In genomic region chr5:100706796-100707195, GRCh38 we compare ENCODE assay signal across 8 cellular contexts.
A peak's percentile ranks its signal among the peaks of the same experiment; 100 is the strongest.
DNase-seq lines count a peak whose midpoint lies in the region; ATAC-seq, FAIRE-seq and TF ChIP-seq lines count a peak whose summit lies in the region.

No MANE protein-coding gene starts in this region.

- no peaks in the 10 kb centered on the region for H3K79me1 ChIP-seq in H1 (ENCODE audit: low read depth, low read length)

- no peak for TF ChIP-seq EP300 in H1 (IDR thresholded peaks at IDR 0.05; ENCODE audit: borderline replicate concordance in 1 of 2, low read depth in 2 of 2, low read length in 2 of 2)

- CTCF ChIA-PET in H1 (lab: Charles Lee; ENCODE audit: partially characterized antibody) = interaction anchor here (1.2 to 1.3 kb wide), 2 partner anchors 9 kb away, joined by 3 read pairs; no protein-coding TSS in a partner anchor

- H3K9me3 ChIP-seq in MM.1S (replicated peaks; ENCODE audit: insufficient read depth, low read length) = no peaks in the 10 kb centered on the region
- no peaks in the 10 kb centered on the region for H3K9me3 ChIP-seq in H1 (ENCODE audit: insufficient read depth in 2 of 2, low read depth in 1 of 2, low read length in 1 of 2)

- no peak overlapping the region for H2BK5ac ChIP-seq in H1 (ENCODE audit: low read depth, low read length)

- TF ChIP-seq POLR2A in H1 (IDR thresholded peaks at IDR 0.05; ENCODE audit: control extremely low read depth in 1 of 2, low read depth in 2 of 2, low read length in 2 of 2) = no peak

- H3K23ac ChIP-seq in H1 (ENCODE audit: insufficient read length) = no peak overlapping the region

- no peak overlapping the region for H2BK15ac ChIP-seq in H1 (ENCODE audit: low read length)

- no peak overlapping the region for H3K27ac ChIP-seq in MM.1S (ENCODE audit: low read length)
- no peak overlapping the region for H3K27ac ChIP-seq in H1 (ENCODE audit: low read depth, low read length)

- H4K91ac ChIP-seq in H1 (replicated peaks; ENCODE audit: insufficient read length, low read length) = no peak overlapping the region

- no peak overlapping the region for H3K56ac ChIP-seq in H1 (replicated peaks; ENCODE audit: insufficient read length, low read depth, low read length)

- H2BK20ac ChIP-seq in H1 (ENCODE audit: low read length) = no peak overlapping the region

- TF ChIP-seq CTCF in MM.1S (IDR thresholded peaks at IDR 0.05; ENCODE audit: low read length) (peak; percentile 31), H1 (IDR thresholded peaks at IDR 0.05; ENCODE audit: control extremely low read depth in 1 of 3, insufficient read depth in 1 of 3, low read depth in 1 of 3, low read length in 3 of 3) (peak in 1 of 3 experiments; percentile 32; a peak in 1 of 4 replicates)

- H3K9ac ChIP-seq in MM.1S (ENCODE audit: low read length) = no peak overlapping the region
- H3K9ac ChIP-seq in H1 (replicated peaks in 1 of 4; ENCODE audit: extremely low read depth in 1 of 4, low read depth in 3 of 4, low read length in 3 of 4) = no peak overlapping the region

- H3K4me3 ChIP-seq in MM.1S (ENCODE audit: low read length) = no peak overlapping the region
- H3K4me3 ChIP-seq in H1 (ENCODE audit: extremely low read depth in 1 of 4, insufficient read depth in 2 of 4, low read depth in 3 of 4, low read length in 4 of 4) = no peak overlapping the region

- H3K27me3 ChIP-seq in MM.1S (replicated peaks; ENCODE audit: insufficient read depth, low read length) (no peaks in the 10 kb centered on the region), H1 (replicated peaks in 1 of 4; ENCODE audit: control insufficient read depth in 3 of 4, extremely low read depth in 1 of 4, insufficient read depth in 3 of 4, low read length in 3 of 4) (no peaks in the 10 kb centered on the region)

- no peaks in the 10 kb centered on the region for H3K9me2 ChIP-seq in MM.1S (replicated peaks; ENCODE audit: insufficient read depth, low read length)

- H3F3A ChIP-seq in MM.1S (ENCODE audit: insufficient read depth, low read length) = no peaks in the 10 kb centered on the region

- 88% methylated on average over 1 of the region's 1 CpG; no CpG with 5 or more reads in 1 of the 2 experiments for WGBS in H1 (ENCODE audit: extremely low coverage in 1 of 2, insufficient coverage in 1 of 2, insufficient read length in 1 of 2, insufficient replicate concordance in 2 of 2, low coverage in 1 of 2, low lambda C conversion rate in 2 of 2, missing lambda C conversion rate in 1 of 2), 2 experiments

- ATAC-seq in GM21717 (IDR thresholded peaks at IDR 0.05; ENCODE audit: unreplicated experiment) (no peak), HG03108 (IDR thresholded peaks at IDR 0.05; ENCODE audit: unreplicated experiment) (no peak)

- H3K14ac ChIP-seq in H1 (ENCODE audit: insufficient read length) = no peak overlapping the region

- no peak overlapping the region for H2BK120ac ChIP-seq in H1 (replicated peaks; ENCODE audit: low read depth, low read length)

- no peak overlapping the region for H3K4ac ChIP-seq in H1 (replicated peaks; ENCODE audit: insufficient read length, low read depth, low read length)

- H4K20me1 ChIP-seq in MM.1S (ENCODE audit: insufficient read depth, low read length) (no peaks in the 10 kb centered on the region), H1 (replicated peaks in 1 of 2; ENCODE audit: control insufficient read depth in 1 of 2, insufficient read depth in 2 of 2, low read length in 2 of 2) (no peaks in the 10 kb centered on the region)

- DNase-seq in GM19239 (ENCODE audit: insufficient read length, low spot score) = no peak
- DNase-seq in MM.1S = peak; percentile 12
- no peak for DNase-seq in H1 (ENCODE audit: low read depth in 1 of 2, low spot score in 2 of 2)
- DNase-seq in renal cortical epithelial cell (ENCODE audit: low read depth) = peak; percentile 87
- no peak for DNase-seq in NCI-H510A (lab: John Stamatoyannopoulos, UW)
- DNase-seq in activated naive CD4-positive, alpha-beta T cell treated with anti-CD3 and anti-CD28 coated beads, Interleukin-2, amount 50 U/mL, for 16 hours = no peak

- no peak overlapping the region for H2AK5ac ChIP-seq in H1 (ENCODE audit: low read depth, low read length)

- no peaks in the 10 kb centered on the region for H3K79me2 ChIP-seq in MM.1S (ENCODE audit: low read length)
- H3K79me2 ChIP-seq in H1 (ENCODE audit: control insufficient read depth in 1 of 2, insufficient read depth in 2 of 2, low read length in 2 of 2) = no peaks in the 10 kb centered on the region

- H3K18ac ChIP-seq in H1 (ENCODE audit: extremely low read depth, low read length) = no peak overlapping the region

- FAIRE-seq in GM19239 (lab: Jason Lieb, UNC) (peak; percentile 44), H1 (lab: Jason Lieb, UNC) (peak; percentile 32)

- H3K36me3 ChIP-seq in MM.1S (replicated peaks; ENCODE audit: insufficient read depth, low read length) (no peaks in the 10 kb centered on the region), H1 (ENCODE audit: control insufficient read depth in 2 of 4, insufficient read depth in 4 of 4, low read length in 3 of 4) (no peaks in the 10 kb centered on the region)

- no peaks in the 10 kb centered on the region for H3K23me2 ChIP-seq in H1 (ENCODE audit: low read depth, low read length)

- H3K4me2 ChIP-seq in MM.1S (ENCODE audit: low read depth, low read length) = no peak overlapping the region
- no peak overlapping the region for H3K4me2 ChIP-seq in H1 (ENCODE audit: insufficient read depth in 1 of 2, low read depth in 2 of 2, low read length in 2 of 2)

- no peak overlapping the region for H4K8ac ChIP-seq in H1 (ENCODE audit: extremely low read depth, insufficient read depth, low read length)

- H3K4me1 ChIP-seq in MM.1S (ENCODE audit: low read length) (no peaks in the 10 kb centered on the region), H1 (replicated peaks in 1 of 4; ENCODE audit: control insufficient read depth in 3 of 4, insufficient read depth in 4 of 4, low read length in 3 of 4) (no peaks in the 10 kb centered on the region)

- no peak overlapping the region for H2AFZ ChIP-seq in MM.1S (ENCODE audit: low read length)
- H2AFZ ChIP-seq in H1 (ENCODE audit: low read length) = peak overlapping the region; percentile 85; the same call in 1 of the 2 replicates

- POLR2A ChIA-PET in H1 (lab: Charles Lee; ENCODE audit: partially characterized antibody) = no interaction called here

- H2BK12ac ChIP-seq in H1 (ENCODE audit: low read depth, low read length) = no peak overlapping the region

- no peak for TF ChIP-seq RAD21 in H1 (IDR thresholded peaks at IDR 0.05 in 1 of 2, conservative IDR thresholded peaks at IDR 0.05 in 1 of 2; ENCODE audit: low read depth in 2 of 2, low read length in 2 of 2)

- H4K5ac ChIP-seq in H1 (ENCODE audit: insufficient read length, low read depth, low read length) = no peak overlapping the region

TF ChIP-seq in H1, 55 proteins besides CTCF, POLR2A, EP300 and RAD21:
- TF ChIP-seq BCL11A (IDR thresholded peaks at IDR 0.05; ENCODE audit: low read depth in 2 of 2, low read length in 2 of 2) = no peak
- TF ChIP-seq CEBPB (IDR thresholded peaks at IDR 0.05; ENCODE audit: low read depth, low read length) = peak; percentile 86

Comparison
In these comparisons a context has a peak if more than half of its experiments do, and no peak if none do; other contexts are left out.
1. DNase-seq: peak in MM.1S (single experiment) and renal cortical epithelial cell (single experiment); none in GM19239 (single experiment), H1 (0 of 2), NCI-H510A (single experiment) and activated naive CD4-positive, alpha-beta T cell treated with anti-CD3 and anti-CD28 coated beads, Interleukin-2, amount 50 U/mL, for 16 hours (single experiment).